ENCODE assay signal across 8 cellular contexts in genomic region chr2:108612153-108612513, GRCh38.
DNase-seq lines count a peak whose midpoint lies in the region; ATAC-seq and TF ChIP-seq lines count a peak whose summit lies in the region.

No MANE protein-coding gene starts in this region.

- H3K27ac ChIP-seq in CD4-positive, CD25-positive, alpha-beta regulatory T cell (ENCODE audit: insufficient read depth, low read length, poor library complexity, severe bottlenecking): peak overlapping the region; percentile 70
- H3K27ac ChIP-seq in SJCRH30: no peak overlapping the region

- intact Hi-C loops in activated T-helper 2 cell treated with anti-CD3 and anti-CD28 coated beads, Interferon-gamma antibody, Interleukin-2, Interleukin-4, amounts not matched to agents 10 μg/mL and 5 μg/mL and 100 μg/mL, durations not matched to agents 14 hours and 24 hours and 36 hours (cut with micrococcal nuclease): loop anchor here (1.0 kb wide), 2 partner anchors 9 to 18 kb away; no protein-coding TSS in a partner anchor
- intact Hi-C loops in sciatic nerve (cut with DNase I): no loop called here

- H3K36me3 ChIP-seq in CD4-positive, CD25-positive, alpha-beta regulatory T cell (ENCODE audit: control insufficient read depth, insufficient read depth, low read length): no peaks in the 10 kb centered on the region
- H3K36me3 ChIP-seq in BE2C (no peaks in the 10 kb centered on the region), SJCRH30 (no peaks in the 10 kb centered on the region)

- peak overlapping the region; percentile 91 to 95 (median 93) for H3K27ac Mint-ChIP-seq in CD4-positive, CD25-positive, alpha-beta regulatory T cell
- H3K27ac Mint-ChIP-seq in activated T-helper 2 cell treated with anti-CD3 and anti-CD28 coated beads, Interferon-gamma antibody, Interleukin-2, Interleukin-4, amounts not matched to agents 10 μg/mL and 5 μg/mL and 100 μg/mL, durations not matched to agents 14 hours and 24 hours and 36 hours: peak overlapping the region; percentile 90

- peak overlapping the region; percentile 34 to 91 (median 78) for H3K4me3 Mint-ChIP-seq in CD4-positive, CD25-positive, alpha-beta regulatory T cell
- H3K4me3 Mint-ChIP-seq in activated T-helper 2 cell treated with anti-CD3 and anti-CD28 coated beads, Interferon-gamma antibody, Interleukin-2, Interleukin-4, amounts not matched to agents 10 μg/mL and 5 μg/mL and 100 μg/mL, durations not matched to agents 14 hours and 24 hours and 36 hours (ENCODE audit: low read depth): peak overlapping the region; percentile 61

- no peaks in the 10 kb centered on the region for H3K9me3 Mint-ChIP-seq in CD4-positive, CD25-positive, alpha-beta regulatory T cell
- H3K9me3 Mint-ChIP-seq in activated T-helper 2 cell treated with anti-CD3 and anti-CD28 coated beads, Interferon-gamma antibody, Interleukin-2, Interleukin-4, amounts not matched to agents 10 μg/mL and 5 μg/mL and 100 μg/mL, durations not matched to agents 14 hours and 24 hours and 36 hours: no peaks in the 10 kb centered on the region

- H3K4me1 Mint-ChIP-seq in CD4-positive, CD25-positive, alpha-beta regulatory T cell: peaks cover 33 to 85% (median 69%) of the 10 kb centered on the region in 4 donors
- H3K4me1 Mint-ChIP-seq in activated T-helper 2 cell treated with anti-CD3 and anti-CD28 coated beads, Interferon-gamma antibody, Interleukin-2, Interleukin-4, amounts not matched to agents 10 μg/mL and 5 μg/mL and 100 μg/mL, durations not matched to agents 14 hours and 24 hours and 36 hours (ENCODE audit: low read depth): peaks cover 79% of the 10 kb centered on the region

- no peaks in the 10 kb centered on the region for H3K27me3 ChIP-seq in CD4-positive, CD25-positive, alpha-beta regulatory T cell (ENCODE audit: control insufficient read depth, insufficient read depth, low read length)
- no peaks in the 10 kb centered on the region for H3K27me3 ChIP-seq in BE2C
- no peaks in the 10 kb centered on the region for H3K27me3 ChIP-seq in SJCRH30

- peak; percentile 46 to 50 for ATAC-seq in CD4-positive, CD25-positive, alpha-beta regulatory T cell (ENCODE audit: low read depth in 2 of 2)
- ATAC-seq in HG03175 (IDR thresholded peaks at IDR 0.05; ENCODE audit: unreplicated experiment) (peak; percentile 78), sciatic nerve (peak; percentile 80)

- H3K27me3 Mint-ChIP-seq in CD4-positive, CD25-positive, alpha-beta regulatory T cell: no peaks in the 10 kb centered on the region
- no peaks in the 10 kb centered on the region for H3K27me3 Mint-ChIP-seq in activated T-helper 2 cell treated with anti-CD3 and anti-CD28 coated beads, Interferon-gamma antibody, Interleukin-2, Interleukin-4, amounts not matched to agents 10 μg/mL and 5 μg/mL and 100 μg/mL, durations not matched to agents 14 hours and 24 hours and 36 hours (ENCODE audit: low read depth)

- peaks cover 88% of the 10 kb centered on the region for H3K4me1 ChIP-seq in CD4-positive, CD25-positive, alpha-beta regulatory T cell (ENCODE audit: control insufficient read depth, insufficient read depth, low read length, poor library complexity, severe bottlenecking)
- H3K4me1 ChIP-seq in BE2C (0 out of 2 replicates have a peak, but pooled peaks cover 3% of the 10 kb centered on the region), SJCRH30 (peaks cover 14% of the 10 kb centered on the region)

- DNase-seq in CD4-positive, CD25-positive, alpha-beta regulatory T cell: peak in 2 of 3 donors; percentile 25 to 47
- DNase-seq in GM19240 (ENCODE audit: insufficient read length, low spot score) (peak; percentile 44), sciatic nerve (ENCODE audit: low spot score) (no peak), DMS 273 treated with DMSO at 0.1 percent for 48 hours (lab: John Stamatoyannopoulos, UW) (no peak), BE2C (no peak), SJCRH30 (no peak)
- no peak for DNase-seq in activated T-helper 2 cell treated with anti-CD3 and anti-CD28 coated beads, Interferon-gamma antibody, Interleukin-2, Interleukin-4, amounts not matched to agents 10 μg/mL and 5 μg/mL and 100 μg/mL, durations not matched to agents 14 hours and 24 hours and 36 hours (ENCODE audit: low spot score)

- no peaks in the 10 kb centered on the region for H3K36me3 Mint-ChIP-seq in CD4-positive, CD25-positive, alpha-beta regulatory T cell
- peaks cover 12% of the 10 kb centered on the region for H3K36me3 Mint-ChIP-seq in activated T-helper 2 cell treated with anti-CD3 and anti-CD28 coated beads, Interferon-gamma antibody, Interleukin-2, Interleukin-4, amounts not matched to agents 10 μg/mL and 5 μg/mL and 100 μg/mL, durations not matched to agents 14 hours and 24 hours and 36 hours (ENCODE audit: low read depth)

- no peak for TF ChIP-seq CTCF in BE2C (IDR thresholded peaks at IDR 0.05; ENCODE audit: low read depth, low read length)

- H3K9me3 ChIP-seq in CD4-positive, CD25-positive, alpha-beta regulatory T cell (ENCODE audit: control insufficient read depth in 2 of 2, low read length in 2 of 2): no peaks in the 10 kb centered on the region
- H3K9me3 ChIP-seq in BE2C: no peaks in the 10 kb centered on the region
- no peaks in the 10 kb centered on the region for H3K9me3 ChIP-seq in SJCRH30 (replicated peaks)

- H3K4me3 ChIP-seq in CD4-positive, CD25-positive, alpha-beta regulatory T cell (ENCODE audit: low read depth, low read length): peak overlapping the region; percentile 83
- no peak overlapping the region for H3K4me3 ChIP-seq in BE2C (ENCODE audit: low read depth, low read length)
- H3K4me3 ChIP-seq in SJCRH30: no peak overlapping the region

Comparison
In these comparisons a context has a peak if more than half of its experiments do, and no peak if none do; other contexts are left out.
1. DNase-seq: peak in CD4-positive, CD25-positive, alpha-beta regulatory T cell (2 of 3) and GM19240 (single experiment); none in activated T-helper 2 cell treated with anti-CD3 and anti-CD28 coated beads, Interferon-gamma antibody, Interleukin-2, Interleukin-4, amounts not matched to agents 10 μg/mL and 5 μg/mL and 100 μg/mL, durations not matched to agents 14 hours and 24 hours and 36 hours (single experiment), sciatic nerve (single experiment), DMS 273 treated with DMSO at 0.1 percent for 48 hours (single experiment), BE2C (single experiment) and SJCRH30 (0 of 2).
2. Peak in every context shown above with its lines, with median percentiles within 50 percentile points of each other: ATAC-seq.